Comparison of ENCODE assay signal across 8 cellular contexts in the genomic region with DNA sequence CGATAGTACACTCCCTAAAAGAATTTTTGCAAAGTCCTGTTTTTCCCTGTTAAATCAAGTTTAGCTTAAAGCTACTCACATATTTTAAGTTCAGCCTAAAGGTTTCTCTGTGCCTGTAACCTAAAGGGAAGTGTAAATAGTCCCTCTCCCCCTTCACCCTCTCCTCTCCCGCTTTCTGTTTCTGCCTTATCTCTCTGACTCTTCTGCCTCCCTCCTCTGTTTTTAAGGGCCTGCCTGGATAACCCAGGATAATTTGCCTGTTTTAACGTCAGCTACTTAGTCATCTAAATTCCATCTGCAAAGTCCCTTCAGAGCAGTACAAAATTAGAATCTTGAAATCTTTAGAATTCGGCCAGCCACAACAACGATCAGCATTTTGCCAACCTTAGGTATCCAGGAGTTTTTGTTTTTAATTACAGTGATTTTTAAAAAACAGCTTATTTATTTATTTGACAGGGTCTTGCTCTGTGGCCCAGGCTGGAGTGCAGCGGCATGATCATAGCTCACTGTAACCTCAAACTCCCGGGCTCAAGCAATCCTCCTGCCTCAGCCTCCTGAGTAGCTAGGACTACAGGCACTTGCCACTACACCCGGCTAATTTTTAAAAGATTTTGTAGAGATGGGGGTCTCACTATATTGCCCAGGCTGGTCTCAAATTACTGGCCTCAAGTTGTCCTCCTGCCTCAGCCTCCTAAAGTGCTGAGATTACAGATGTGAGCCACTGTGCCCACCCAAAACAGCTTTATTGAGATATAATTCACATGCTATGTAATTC.
DNase-seq lines count a peak whose midpoint lies in the region; ATAC-seq and TF ChIP-seq lines count a peak whose summit lies in the region.

No MANE protein-coding gene starts in this region.

- POLR2A ChIA-PET in activated CD4-positive, alpha-beta T cell treated with anti-CD3 and anti-CD28 coated beads for 36 hours (lab: Charles Lee) = interaction anchor here (0.6 to 1.6 kb wide), 4 partner anchors 27 to 468 kb away, joined by 3 to 7 read pairs (median 3); no protein-coding TSS in a partner anchor

- H3K36me3 ChIP-seq in Peyer's patch (peaks cover 0 to 11% (median 0%) of the 10 kb centered on the region in 3 donors), endocrine pancreas (ENCODE audit: control insufficient read depth, insufficient read depth, low read length) (no peaks in the 10 kb centered on the region), muscle layer of colon (ENCODE audit: insufficient read depth, low read length) (peaks cover 23% of the 10 kb centered on the region)

- peak overlapping the region; percentile 75 to 92 (median 78) for H3K27ac ChIP-seq in Peyer's patch
- peak overlapping the region; percentile 75 for H3K27ac ChIP-seq in muscle layer of colon (ENCODE audit: low read depth, low read length)

- intact Hi-C loops in activated CD4-positive, alpha-beta T cell treated with anti-CD3 and anti-CD28 coated beads for 36 hours (cut with DNase I, micrococcal nuclease) = loop anchor here (5.0 to 10.0 kb wide), 5 partner anchors 85 to 330 kb away; no protein-coding TSS in a partner anchor

- no peaks in the 10 kb centered on the region for H3K9me3 Mint-ChIP-seq in activated CD4-positive, alpha-beta T cell treated with anti-CD3 and anti-CD28 coated beads for 36 hours (ENCODE audit: low read depth)

- no peak for DNase-seq in activated CD4-positive, alpha-beta T cell treated with anti-CD3 and anti-CD28 coated beads for 36 hours
- DNase-seq in activated CD4-positive, alpha-beta T cell treated with anti-CD3 and anti-CD28 coated beads, Interleukin-2, amount 50 U/mL, for 48 hours = no peak
- DNase-seq in Peyer's patch = no peak
- DNase-seq in cerebellar nuclear complex (lab: John Stamatoyannopoulos, UW) = no peak
- no peak for DNase-seq in NCI-H446 (lab: John Stamatoyannopoulos, UW)

- ATAC-seq in activated CD4-positive, alpha-beta T cell treated with anti-CD3 and anti-CD28 coated beads for 36 hours = peak; percentile 10
- peak; percentile 37 for ATAC-seq in HG02870 (IDR thresholded peaks at IDR 0.05; ENCODE audit: unreplicated experiment)

- H3K4me3 Mint-ChIP-seq in activated CD4-positive, alpha-beta T cell treated with anti-CD3 and anti-CD28 coated beads for 36 hours = peak overlapping the region; percentile 60

- no peaks in the 10 kb centered on the region for H3K36me3 Mint-ChIP-seq in activated CD4-positive, alpha-beta T cell treated with anti-CD3 and anti-CD28 coated beads for 36 hours (ENCODE audit: low read depth)

- peaks cover 15% of the 10 kb centered on the region for H3K4me1 Mint-ChIP-seq in activated CD4-positive, alpha-beta T cell treated with anti-CD3 and anti-CD28 coated beads for 36 hours

- no peak for TF ChIP-seq CTCF in Peyer's patch (IDR thresholded peaks at IDR 0.05)

- H3K9me3 ChIP-seq in Peyer's patch = no peaks in the 10 kb centered on the region
- no peaks in the 10 kb centered on the region for H3K9me3 ChIP-seq in endocrine pancreas (ENCODE audit: control insufficient read depth, low read length)
- no peaks in the 10 kb centered on the region for H3K9me3 ChIP-seq in muscle layer of colon (ENCODE audit: low read length)

- H3K4me1 ChIP-seq in Peyer's patch (peaks cover 0 to 12% (median 0%) of the 10 kb centered on the region in 4 donors), endocrine pancreas (ENCODE audit: control insufficient read depth, insufficient read depth, low read length) (no peaks in the 10 kb centered on the region), muscle layer of colon (ENCODE audit: insufficient read depth, low read length) (peaks cover 7% of the 10 kb centered on the region)

- H3K27ac Mint-ChIP-seq in activated CD4-positive, alpha-beta T cell treated with anti-CD3 and anti-CD28 coated beads for 36 hours = peak overlapping the region; percentile 82

- CTCF ChIA-PET in activated CD4-positive, alpha-beta T cell treated with anti-CD3 and anti-CD28 coated beads for 36 hours (lab: Charles Lee) = interaction anchor here (0.6 to 2.6 kb wide), 71 partner anchors 8 to 890 kb away, joined by 3 to 27 read pairs (median 5); partner anchors contain the start of gene LYST

- H3K27me3 ChIP-seq in Peyer's patch = no peaks in the 10 kb centered on the region
- no peaks in the 10 kb centered on the region for H3K27me3 ChIP-seq in endocrine pancreas (ENCODE audit: control insufficient read depth, insufficient read depth, low read length)
- H3K27me3 ChIP-seq in muscle layer of colon (ENCODE audit: control insufficient read depth in 1 of 2, insufficient read depth in 2 of 2, low read length in 2 of 2) = no peaks in the 10 kb centered on the region

- H3K4me3 ChIP-seq in Peyer's patch (peak overlapping the region; percentile 7 to 39 (median 22)), endocrine pancreas (ENCODE audit: control insufficient read depth, insufficient read depth, low read length) (peak overlapping the region; percentile 79), muscle layer of colon (ENCODE audit: low read depth in 1 of 2, low read length in 2 of 2) (peak overlapping the region; percentile 29 to 76)

- H3K9ac ChIP-seq in endocrine pancreas (ENCODE audit: control insufficient read depth, insufficient read depth, low read length) = peak overlapping the region; percentile 60
- peak overlapping the region; percentile 81 for H3K9ac ChIP-seq in muscle layer of colon (ENCODE audit: low read length)

- peaks cover 2% of the 10 kb centered on the region for H3K27me3 Mint-ChIP-seq in activated CD4-positive, alpha-beta T cell treated with anti-CD3 and anti-CD28 coated beads for 36 hours

- no peak for TF ChIP-seq POLR2A in Peyer's patch (IDR thresholded peaks at IDR 0.05)

Comparison
In these comparisons a context has a peak if more than half of its experiments do, and no peak if none do; other contexts are left out.
1. H3K4me3 ChIP-seq: peak in every context shown above with its lines; median percentile 79 in endocrine pancreas; 52 in muscle layer of colon; 22 in Peyer's patch.